15 cellular contexts compared by ENCODE assay signal in genomic region chr2:46309052-46309953, GRCh38. TPM values are rescaled to one million over a fixed set of nuclear protein-coding genes. Genes with fewer than 3 reads are reported as not detected.
DNase-seq lines count a peak whose midpoint lies in the region; FAIRE-seq and TF ChIP-seq lines count a peak whose summit lies in the region.
"Had no signal": no experiment of that assay in that cellular context is flagged by ENCODE, and none has a peak within 500 bp of the region (broad histone marks: within the 10 kb centered on the region; RNA-seq: fewer than 3 reads in every experiment).

No MANE protein-coding gene starts in this region.

- H2BK5ac ChIP-seq in trophoblast cell (ENCODE audit: low read depth, low read length, poor library complexity), result no peak overlapping the region

- H2AK5ac ChIP-seq in trophoblast cell (ENCODE audit: low read length), result no peak overlapping the region

- no peaks in the 10 kb centered on the region for H3K27me3 Mint-ChIP-seq in Caco-2 (ENCODE audit: insufficient read depth, unreplicated experiment)

- H3K79me1 ChIP-seq in trophoblast cell (ENCODE audit: low read length), result peaks cover 11% of the 10 kb centered on the region

- H3K4me3 ChIP-seq in BJ (ENCODE audit: low read depth, low read length), result no peak overlapping the region
- H3K4me3 ChIP-seq in PC-9, result no peak overlapping the region
- no peak overlapping the region for H3K4me3 ChIP-seq in esophagus muscularis mucosa
- no peak overlapping the region for H3K4me3 ChIP-seq in trophoblast cell (ENCODE audit: low read depth, low read length)
- H3K4me3 ChIP-seq in Caco-2 (ENCODE audit: low read depth, low read length), result no peak overlapping the region
- H3K4me3 ChIP-seq: prostate gland had no signal

- no TSS peak for BruUV-seq in PC-9 (replicated peaks; lab: Mats Ljungman, UMichigan)
- no TSS peak for BruUV-seq in Caco-2 (replicated peaks; lab: Mats Ljungman, UMichigan)

- TF ChIP-seq CTCF in BJ (IDR thresholded peaks at IDR 0.05; ENCODE audit: insufficient read depth, low read depth, low read length), result no peak
- no peak for TF ChIP-seq CTCF in PC-9 (conservative IDR thresholded peaks at IDR 0.05)
- TF ChIP-seq CTCF in esophagus muscularis mucosa (IDR thresholded peaks at IDR 0.05), result no peak
- TF ChIP-seq CTCF in Caco-2 (IDR thresholded peaks at IDR 0.05; ENCODE audit: insufficient read depth in 1 of 2, low read depth in 1 of 2, low read length in 1 of 2, severe bottlenecking in 1 of 2, unreplicated experiment in 1 of 2), result no peak

- no peak overlapping the region for H3K23ac ChIP-seq in trophoblast cell (ENCODE audit: low read length)

- 91% methylated on average over 3 of the region's 3 CpGs for WGBS in esophagus muscularis mucosa
- WGBS in trophoblast cell (ENCODE audit: extremely low coverage, insufficient coverage, insufficient read length), result no CpG with 5 or more reads among the region's 3 CpGs

- peak overlapping the region; percentile 84 for H3K4ac ChIP-seq in trophoblast cell (ENCODE audit: low read depth, low read length)

- H2BK12ac ChIP-seq in trophoblast cell (ENCODE audit: low read length), result no peak overlapping the region

- H3K36me3 ChIP-seq in BJ (ENCODE audit: control insufficient read depth, insufficient read depth, low read length) (peaks cover 2% of the 10 kb centered on the region; the same call in 1 of the 2 replicates), PC-9 (ENCODE audit: low read depth) (no peaks in the 10 kb centered on the region; the same call in 1 of the 2 replicates), esophagus muscularis mucosa (peaks cover 0 to 9% (median 0%) of the 10 kb centered on the region in 4 donors), trophoblast cell (ENCODE audit: control insufficient read depth in 1 of 2, insufficient read depth in 2 of 2, low read length in 2 of 2) (peaks cover 12 to 22% of the 10 kb centered on the region in 2 experiments), Caco-2 (ENCODE audit: control insufficient read depth, insufficient read depth, low read length) (peaks cover 2% of the 10 kb centered on the region; the same call in 1 of the 2 replicates)
- H3K36me3 ChIP-seq: prostate gland had no signal

- peak overlapping the region; percentile 83 for H3K4me2 ChIP-seq in PC-9
- H3K4me2 ChIP-seq in trophoblast cell (ENCODE audit: low read length), result peak overlapping the region; percentile 13

- H3K36me3 Mint-ChIP-seq in Caco-2 (ENCODE audit: insufficient read depth, unreplicated experiment), result peaks cover 10% of the 10 kb centered on the region
- H3K36me3 Mint-ChIP-seq: CD14-positive monocyte had no signal

- no peak for FAIRE-seq in GM12891 (lab: Jason Lieb, UNC)
- no peak for FAIRE-seq in HTR-8/SVneo (lab: Jason Lieb, UNC)
- FAIRE-seq: G401.6 had no signal

- H3K9me3 ChIP-seq in PC-9 (ENCODE audit: insufficient read depth, low read depth), result no peaks in the 10 kb centered on the region
- no peaks in the 10 kb centered on the region for H3K9me3 ChIP-seq in esophagus muscularis mucosa
- no peaks in the 10 kb centered on the region for H3K9me3 ChIP-seq in trophoblast cell (ENCODE audit: insufficient read depth, low read depth, low read length)
- H3K9me3 ChIP-seq in Caco-2, result no peaks in the 10 kb centered on the region
- H3K9me3 ChIP-seq: prostate gland had no signal

- intact Hi-C loops in PC-9 (cut with micrococcal nuclease; ENCODE audit: unreplicated experiment), result no loop called here
- intact Hi-C loops in esophagus muscularis mucosa (cut with DNase I), result no loop called here
- intact Hi-C loops in Caco-2 (cut with micrococcal nuclease; ENCODE audit: unreplicated experiment), result no loop called here

- CTCF ChIA-PET in BJ (lab: Yijun Ruan, JAX), result interaction anchor here (0.9 to 1.5 kb wide), 3 partner anchors 26 to 317 kb away, joined by 3 to 6 read pairs (median 5); no protein-coding TSS in a partner anchor
- CTCF ChIA-PET in PC-9 (lab: Charles Lee), result interaction anchor here (0.5 to 1.0 kb wide), 3 partner anchors 10 to 247 kb away, joined by 3 to 10 read pairs (median 4); no protein-coding TSS in a partner anchor
- CTCF ChIA-PET in Caco-2 (lab: Charles Lee), result no interaction called here

- no peak for TF ChIP-seq EP300 in esophagus muscularis mucosa (IDR thresholded peaks at IDR 0.05)

- H3F3A ChIP-seq in PC-9 (ENCODE audit: insufficient read depth, low read depth), result peaks cover 72% of the 10 kb centered on the region

- no peak overlapping the region for H2BK120ac ChIP-seq in trophoblast cell (ENCODE audit: insufficient read depth, low read length, poor library complexity)

- TF ChIP-seq POLR2A in esophagus muscularis mucosa (IDR thresholded peaks at IDR 0.05; ENCODE audit: low read depth) (no peak), GM12891 (IDR thresholded peaks at IDR 0.05; ENCODE audit: low read depth, low read length) (no peak)

- no peak overlapping the region for H3K4me3 Mint-ChIP-seq in Caco-2 (ENCODE audit: unreplicated experiment)
- H3K4me3 Mint-ChIP-seq: CD14-positive monocyte had no signal

- no peak overlapping the region for H4K8ac ChIP-seq in trophoblast cell (ENCODE audit: low read depth, low read length)

- H3K4me1 ChIP-seq in PC-9 (replicated peaks; ENCODE audit: insufficient read depth) (peaks cover 96% of the 10 kb centered on the region), esophagus muscularis mucosa (peaks cover 71 to 94% (median 83%) of the 10 kb centered on the region in 4 donors), trophoblast cell (ENCODE audit: control insufficient read depth in 1 of 2, insufficient read depth in 2 of 2, low read length in 2 of 2) (peaks cover 39 to 52% of the 10 kb centered on the region in 2 experiments), Caco-2 (peaks cover 64% of the 10 kb centered on the region)

- H4K91ac ChIP-seq in trophoblast cell (ENCODE audit: low read depth, low read length), result no peak overlapping the region

- no peak overlapping the region for H3K27ac Mint-ChIP-seq in Caco-2 (ENCODE audit: unreplicated experiment)
- H3K27ac Mint-ChIP-seq: CD14-positive monocyte had no signal

- H3K9me3 Mint-ChIP-seq in Caco-2 (ENCODE audit: unreplicated experiment), result peaks cover 9% of the 10 kb centered on the region

- peak; percentile 50 for DNase-seq in BJ (ENCODE audit: low read depth)
- peak in 1 of 2 experiments; percentile 52 for DNase-seq in PC-9
- no peak for DNase-seq in esophagus muscularis mucosa (ENCODE audit: extremely low spot score)
- DNase-seq in trophoblast cell, result peak; percentile 77 to 87
- no peak for DNase-seq in Caco-2
- no peak for DNase-seq in NCI-H1048 (lab: John Stamatoyannopoulos, UW)
- DNase-seq in GM12891 (ENCODE audit: insufficient read length, low spot score), result no peak
- DNase-seq in HTR-8/SVneo (ENCODE audit: insufficient read length, low spot score), result no peak
- DNase-seq: activated CD4-positive, alpha-beta T cell treated with anti-CD3 and anti-CD28 coated beads, Interleukin-2, amount 50 U/mL, for 4 hours; NCI-H1105 treated with DMSO at 0.1 percent for 48 hours; stimulated activated CD4-positive, alpha-beta T cell treated with anti-CD3 and anti-CD28 coated beads, Interleukin-2, amount 100 ng/mL, for 48 hours; T-helper 2 cell had no signal

- H3K79me2 ChIP-seq in PC-9 (ENCODE audit: low read depth) (peaks cover 97% of the 10 kb centered on the region), trophoblast cell (ENCODE audit: control insufficient read depth, insufficient read depth, low read length, poor library complexity) (peaks cover 43% of the 10 kb centered on the region)

- POLR2A ChIA-PET in BJ (lab: Charles Lee) (interaction anchor here (0.7 to 1.0 kb wide), 2 partner anchors 12 to 26 kb away, joined by 3 to 5 read pairs; partner anchors contain the start of gene EPAS1), PC-9 (lab: Charles Lee; ENCODE audit: unreplicated experiment) (interaction anchor here (0.7 kb wide), 1 partner anchor 237 kb away, joined by 4 read pairs; no protein-coding TSS in a partner anchor), Caco-2 (lab: Charles Lee) (no interaction called here)

- no peak overlapping the region for H3K18ac ChIP-seq in trophoblast cell (ENCODE audit: low read length)

- H3K4me1 Mint-ChIP-seq in Caco-2 (ENCODE audit: low read depth, unreplicated experiment), result peaks cover 56% of the 10 kb centered on the region

- no peak overlapping the region for H3K14ac ChIP-seq in trophoblast cell (ENCODE audit: low read length)

- H3K9ac ChIP-seq in trophoblast cell (ENCODE audit: low read length), result no peak overlapping the region

- H3K27me3 ChIP-seq in BJ (ENCODE audit: control insufficient read depth, insufficient read depth, low read length) (no peaks in the 10 kb centered on the region), PC-9 (ENCODE audit: insufficient read depth, low read depth) (no peaks in the 10 kb centered on the region), esophagus muscularis mucosa (no peaks in the 10 kb centered on the region), trophoblast cell (ENCODE audit: insufficient read depth, low read length) (no peaks in the 10 kb centered on the region), Caco-2 (replicated peaks; ENCODE audit: control insufficient read depth, insufficient read depth, low read length) (no peaks in the 10 kb centered on the region)

- no peaks in the 10 kb centered on the region for H3K9me2 ChIP-seq in PC-9 (ENCODE audit: insufficient read depth)

- H2AFZ ChIP-seq in PC-9, result no peak overlapping the region
- no peak overlapping the region for H2AFZ ChIP-seq in trophoblast cell (ENCODE audit: insufficient read depth, low read length, poor library complexity)

- H4K12ac ChIP-seq in trophoblast cell (ENCODE audit: low read depth, low read length), result no peak overlapping the region

- H4K20me1 ChIP-seq in PC-9 (ENCODE audit: insufficient read depth), result peaks cover 22% of the 10 kb centered on the region

- no peak overlapping the region for H3K27ac ChIP-seq in PC-9
- peak overlapping the region in 3 of 4 donors; percentile 12 to 56 (median 24) for H3K27ac ChIP-seq in esophagus muscularis mucosa (replicated peaks in 1 of 4)
- no peak overlapping the region for H3K27ac ChIP-seq in trophoblast cell (ENCODE audit: low read depth, low read length)

TF ChIP-seq in GM12891, 5 proteins besides CTCF, POLR2A, EP300 and RAD21:
- TF ChIP-seq POLR2AphosphoS5 (IDR thresholded peaks at IDR 0.05; ENCODE audit: low read depth, low read length) (no peak), SPI1 (IDR thresholded peaks at IDR 0.05; ENCODE audit: low read depth, low read length) (no peak), TAF1 (IDR thresholded peaks at IDR 0.05; ENCODE audit: low read depth, low read length) (no peak), POU2F2 (IDR thresholded peaks at IDR 0.05; ENCODE audit: low read depth, low read length) (no peak), PAX5 (IDR thresholded peaks at IDR 0.05; ENCODE audit: insufficient read depth, low read length, severe bottlenecking) (no peak)

RNA-seq across cellular contexts. Expression of gene EPAS1, which starts 12.1 kb away (rescaled TPM):
- polyA plus RNA-seq in BJ (2011; rRNA removed), result 312 and 531 TPM in 2 replicates
- 229 and 279 TPM in 2 replicates for polyA minus RNA-seq in BJ (2011; rRNA and poly(A)+ RNA removed)
- total RNA-seq in PC-9 (2021) (127 and 163 TPM in 2 replicates), esophagus muscularis mucosa (100 to 1,000 TPM; 113 to 225 (median 183) TPM), Caco-2 (2022) (68.1 and 77.3 TPM in 2 replicates)
- 1,165 and 1,253 TPM in 2 replicates for polyA plus RNA-seq in trophoblast cell (2013)
- 0.14 TPM for polyA plus RNA-seq in GM12891 (2012; ENCODE audit: low read depth, missing spikeins)

Comparison
In these comparisons a context has a peak if more than half of its experiments do, and no peak if none do; other contexts are left out.
1. DNase-seq: peak in BJ (single experiment) and trophoblast cell (2 of 2); none in esophagus muscularis mucosa (single experiment), Caco-2 (0 of 2), NCI-H1048 (single experiment), GM12891 (single experiment) and HTR-8/SVneo (single experiment).
2. H3K27ac ChIP-seq: peak in esophagus muscularis mucosa (3 of 4); none in PC-9 (single experiment) and trophoblast cell (single experiment).